8 cellular contexts compared by ENCODE assay signal in the genomic region with DNA sequence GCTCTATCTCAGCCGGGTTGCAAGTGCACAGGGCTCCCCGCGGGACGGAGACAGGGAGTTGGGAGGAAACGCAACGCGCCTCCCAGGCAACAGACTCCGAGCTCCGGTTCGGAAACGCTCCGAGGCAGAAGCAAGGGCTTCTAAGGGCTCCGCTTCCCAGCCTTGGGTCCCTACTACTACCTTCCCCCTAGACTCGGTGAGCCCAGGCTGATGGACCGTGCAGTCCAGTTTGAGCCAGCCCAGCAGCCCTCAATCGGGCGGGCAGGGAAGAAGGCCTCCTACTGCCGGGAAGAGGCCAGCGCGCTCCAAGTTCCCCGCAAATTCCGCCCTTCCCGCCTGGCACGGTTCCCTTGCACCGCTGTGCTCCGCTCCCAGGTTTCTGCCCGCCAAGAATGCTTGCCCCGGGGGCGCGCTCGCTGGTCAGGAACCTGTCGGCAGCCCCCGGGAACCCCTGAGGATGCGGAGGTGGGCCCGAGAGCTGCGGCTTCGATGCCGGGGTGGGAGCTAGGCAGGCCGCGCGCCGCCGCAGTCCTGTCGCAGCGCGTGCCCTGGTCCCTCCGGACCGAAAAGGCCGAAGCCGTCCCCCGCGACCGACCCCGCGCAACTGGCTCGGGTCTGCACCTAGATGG. TPM values are rescaled to one million over a fixed set of nuclear protein-coding genes. Genes with fewer than 3 reads are reported as not detected.
DNase-seq lines count a peak whose midpoint lies in the region; ATAC-seq and TF ChIP-seq lines count a peak whose summit lies in the region.

No MANE protein-coding gene starts in this region.

- H3K9me3 Mint-ChIP-seq in WTC11, result peaks cover 21% of the 10 kb centered on the region
- peaks cover 12% of the 10 kb centered on the region for H3K9me3 Mint-ChIP-seq in dendritic cell treated with granulocyte-macrophage colony-stimulating factor and Interleukin-4, amounts not matched to agents 40 ng/mL and 50 ng/mL, for 4 days

- H3K27ac ChIP-seq in HL-60 (replicated peaks), result peak overlapping the region; percentile 6; the same call in 1 of the 2 replicates

- H3K36me3 Mint-ChIP-seq in WTC11, result peaks cover 17% of the 10 kb centered on the region
- peaks cover 11% of the 10 kb centered on the region for H3K36me3 Mint-ChIP-seq in dendritic cell treated with granulocyte-macrophage colony-stimulating factor and Interleukin-4, amounts not matched to agents 40 ng/mL and 50 ng/mL, for 4 days (ENCODE audit: low read depth)

- peaks cover 25% of the 10 kb centered on the region for H3K4me1 Mint-ChIP-seq in WTC11
- H3K4me1 Mint-ChIP-seq in dendritic cell treated with granulocyte-macrophage colony-stimulating factor and Interleukin-4, amounts not matched to agents 40 ng/mL and 50 ng/mL, for 4 days (ENCODE audit: low read depth), result peaks cover 17% of the 10 kb centered on the region

- H3K27me3 Mint-ChIP-seq in WTC11 (ENCODE audit: low read depth), result peaks cover 54% of the 10 kb centered on the region
- H3K27me3 Mint-ChIP-seq in dendritic cell treated with granulocyte-macrophage colony-stimulating factor and Interleukin-4, amounts not matched to agents 40 ng/mL and 50 ng/mL, for 4 days, result peaks cover 2% of the 10 kb centered on the region

- H3K27ac Mint-ChIP-seq in WTC11, result no peak overlapping the region
- H3K27ac Mint-ChIP-seq in dendritic cell treated with granulocyte-macrophage colony-stimulating factor and Interleukin-4, amounts not matched to agents 40 ng/mL and 50 ng/mL, for 4 days, result peak overlapping the region; percentile 83

- DNase-seq in DMS79 treated with DMSO at 0.1 percent for 48 hours (lab: John Stamatoyannopoulos, UW), result peak; percentile 19
- peak; percentile 14 to 45 for DNase-seq in HL-60 (ENCODE audit: low read depth in 1 of 2, low spot score in 1 of 2)
- DNase-seq in WTC11 (ENCODE audit: low spot score), result peak; percentile 66
- DNase-seq in left lobe of liver (ENCODE audit: low spot score), result peak; percentile 75
- DNase-seq in stimulated activated CD4-positive, alpha-beta T cell treated with anti-CD3 and anti-CD28 coated beads, Interleukin-2, amount 100 ng/mL, for 48 hours, result peak; percentile 30 to 32
- DNase-seq in LoVo (ENCODE audit: low spot score), result no peak

- POLR2A ChIA-PET in WTC11 (lab: Charles Lee), result interaction anchor here (0.9 to 2.2 kb wide), 5 partner anchors 8 to 48 kb away, joined by 3 to 11 read pairs (median 9); partner anchors contain the start of genes EPM2AIP1 and MLH1

- peak overlapping the region; percentile 69 for H3K4me3 ChIP-seq in HL-60 (replicated peaks; ENCODE audit: insufficient read depth, low read length)

- intact Hi-C loops in dendritic cell treated with granulocyte-macrophage colony-stimulating factor and Interleukin-4, amounts not matched to agents 40 ng/mL and 50 ng/mL, for 4 days (cut with micrococcal nuclease), result no loop called here

- ATAC-seq in GM19467 (IDR thresholded peaks at IDR 0.05; ENCODE audit: unreplicated experiment) (peak; percentile 43), WTC11 (peak; percentile 54), left lobe of liver (peak; percentile 85)

- no peaks in the 10 kb centered on the region for H3K27me3 ChIP-seq in HL-60 (ENCODE audit: insufficient read depth, poor library complexity, severe bottlenecking)

- CTCF ChIA-PET in WTC11 (lab: Charles Lee), result interaction anchor here (0.7 to 4.5 kb wide), 11 partner anchors 8 to 152 kb away, joined by 3 to 55 read pairs (median 5); partner anchors contain the start of genes EPM2AIP1 and MLH1

- TF ChIP-seq CTCF in HL-60 (IDR thresholded peaks at IDR 0.05; ENCODE audit: insufficient read depth, low read length) (no peak), WTC11 (IDR thresholded peaks at IDR 0.05) (no peak)

- H3K4me3 Mint-ChIP-seq in WTC11, result peak overlapping the region; percentile 75
- peak overlapping the region; percentile 89 for H3K4me3 Mint-ChIP-seq in dendritic cell treated with granulocyte-macrophage colony-stimulating factor and Interleukin-4, amounts not matched to agents 40 ng/mL and 50 ng/mL, for 4 days

TF ChIP-seq in WTC11, 78 proteins besides CTCF, POLR2A, EP300 and RAD21 (continues in another document):
- TF ChIP-seq FOXP1 (CRISPR knock-in tag; IDR thresholded peaks at IDR 0.05; ENCODE audit: borderline replicate concordance) (peak; percentile 57; the same call in 1 of the 2 replicates), NFE2L1 (CRISPR knock-in tag; IDR thresholded peaks at IDR 0.05) (peak; percentile 27; the same call in 1 of the 2 replicates), CREM (CRISPR knock-in tag; IDR thresholded peaks at IDR 0.05) (peak; percentile 23; the same call in 1 of the 2 replicates), JUN (CRISPR knock-in tag; IDR thresholded peaks at IDR 0.05) (no peak), HMGXB4 (CRISPR knock-in tag; IDR thresholded peaks at IDR 0.05) (peak; percentile 40; the same call in 1 of the 2 replicates), ZNF138 (CRISPR knock-in tag; conservative IDR thresholded peaks at IDR 0.05) (0 out of 2 replicates have a peak, but pooled peaks have one; percentile 76), MAX (CRISPR knock-in tag; IDR thresholded peaks at IDR 0.05) (peak; percentile 61; the same call in 1 of the 2 replicates), ETV6 (CRISPR knock-in tag; IDR thresholded peaks at IDR 0.05) (0 out of 2 replicates have a peak, but pooled peaks have one; percentile 3), TEAD1 (CRISPR knock-in tag; IDR thresholded peaks at IDR 0.05) (peak; percentile 71; the same call in 1 of the 2 replicates)
- TF ChIP-seq, protein P1, sequence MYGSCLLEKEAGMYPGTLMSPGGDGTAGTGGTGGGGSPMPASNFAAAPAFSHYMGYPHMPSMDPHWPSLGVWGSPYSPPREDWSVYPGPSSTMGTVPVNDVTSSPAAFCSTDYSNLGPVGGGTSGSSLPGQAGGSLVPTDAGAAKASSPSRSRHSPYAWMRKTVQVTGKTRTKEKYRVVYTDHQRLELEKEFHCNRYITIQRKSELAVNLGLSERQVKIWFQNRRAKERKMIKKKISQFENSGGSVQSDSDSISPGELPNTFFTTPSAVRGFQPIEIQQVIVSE (CRISPR knock-in tag; IDR thresholded peaks at IDR 0.05; ENCODE audit: borderline replicate concordance), result no peak
- TF ChIP-seq, protein P2, sequence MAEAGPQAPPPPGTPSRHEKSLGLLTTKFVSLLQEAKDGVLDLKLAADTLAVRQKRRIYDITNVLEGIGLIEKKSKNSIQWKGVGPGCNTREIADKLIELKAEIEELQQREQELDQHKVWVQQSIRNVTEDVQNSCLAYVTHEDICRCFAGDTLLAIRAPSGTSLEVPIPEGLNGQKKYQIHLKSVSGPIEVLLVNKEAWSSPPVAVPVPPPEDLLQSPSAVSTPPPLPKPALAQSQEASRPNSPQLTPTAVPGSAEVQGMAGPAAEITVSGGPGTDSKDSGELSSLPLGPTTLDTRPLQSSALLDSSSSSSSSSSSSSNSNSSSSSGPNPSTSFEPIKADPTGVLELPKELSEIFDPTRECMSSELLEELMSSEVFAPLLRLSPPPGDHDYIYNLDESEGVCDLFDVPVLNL (CRISPR knock-in tag; IDR thresholded peaks at IDR 0.05; ENCODE audit: borderline replicate concordance, low read depth), result peak; percentile 30; the same call in 1 of the 2 replicates

RNA-seq across cellular contexts. Expression of gene TRANK1, which starts 0.7 kb away (rescaled TPM):
- 10.5 to 12.2 TPM (median 11.4 TPM) in 3 replicates for total RNA-seq in WTC11 (2021)
- 27.1 TPM for total RNA-seq in left lobe of liver

RNA-seq across cellular contexts. Expression of gene EPM2AIP1, which starts 48.8 kb away (rescaled TPM):
- total RNA-seq in WTC11 (2021) (8.3 to 11.0 TPM (median 8.8 TPM) in 3 replicates), left lobe of liver (7.4 TPM)

RNA-seq across cellular contexts. Expression of gene MLH1, which starts 49.2 kb away (rescaled TPM):
- total RNA-seq in WTC11 (2021) (46.4 to 47.2 TPM (median 47.2 TPM) in 3 replicates), left lobe of liver (13.9 TPM)
